ENCODE assay signal across 2 cellular contexts in the genomic region with DNA sequence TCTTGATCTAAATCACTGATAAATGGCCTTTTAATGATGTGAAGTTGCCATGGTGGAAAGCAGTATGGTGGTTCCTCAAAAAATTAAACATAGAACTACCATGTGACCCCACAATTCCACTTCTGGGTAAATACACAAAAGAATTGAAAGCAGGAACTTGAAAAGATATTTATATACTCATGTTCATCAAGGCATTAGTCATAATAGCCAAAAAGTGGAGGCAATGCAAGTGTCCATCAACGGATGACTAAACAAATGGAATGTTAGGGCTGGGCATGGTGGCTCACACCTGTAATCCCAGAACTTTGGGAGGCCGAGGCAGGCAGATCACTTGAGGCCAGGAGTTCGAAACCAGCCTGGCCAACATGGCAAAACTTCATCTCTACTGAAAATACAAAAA.
TF ChIP-seq lines count a peak whose summit lies in the region.

No MANE protein-coding gene starts in this region.

TF ChIP-seq in IMR-90, 13 proteins besides CTCF, POLR2A, EP300 and RAD21:
- TF ChIP-seq CEBPB (IDR thresholded peaks at IDR 0.05; ENCODE audit: low read depth, low read length) (no peak), NFE2L2 (IDR thresholded peaks at IDR 0.05; ENCODE audit: low read depth, low read length) (no peak), MAZ (IDR thresholded peaks at IDR 0.05; ENCODE audit: borderline replicate concordance, low read depth, low read length) (no peak), MXI1 (IDR thresholded peaks at IDR 0.05; ENCODE audit: borderline replicate concordance, low read depth, low read length) (no peak), FOS (IDR thresholded peaks at IDR 0.05; ENCODE audit: low read depth, low read length) (no peak), RCOR1 (IDR thresholded peaks at IDR 0.05; ENCODE audit: insufficient replicate concordance, low read length) (no peak), SMC3 (IDR thresholded peaks at IDR 0.05; ENCODE audit: low read depth, low read length) (no peak), CHD1 (IDR thresholded peaks at IDR 0.05; ENCODE audit: low read depth, low read length) (no peak), MAFK (IDR thresholded peaks at IDR 0.05; ENCODE audit: low read depth, low read length) (no peak), RFX5 (IDR thresholded peaks at IDR 0.05; ENCODE audit: low read depth, low read length) (no peak), BHLHE40 (IDR thresholded peaks at IDR 0.05; ENCODE audit: low read depth, low read length) (no peak)
- TF ChIP-seq, protein P1, sequence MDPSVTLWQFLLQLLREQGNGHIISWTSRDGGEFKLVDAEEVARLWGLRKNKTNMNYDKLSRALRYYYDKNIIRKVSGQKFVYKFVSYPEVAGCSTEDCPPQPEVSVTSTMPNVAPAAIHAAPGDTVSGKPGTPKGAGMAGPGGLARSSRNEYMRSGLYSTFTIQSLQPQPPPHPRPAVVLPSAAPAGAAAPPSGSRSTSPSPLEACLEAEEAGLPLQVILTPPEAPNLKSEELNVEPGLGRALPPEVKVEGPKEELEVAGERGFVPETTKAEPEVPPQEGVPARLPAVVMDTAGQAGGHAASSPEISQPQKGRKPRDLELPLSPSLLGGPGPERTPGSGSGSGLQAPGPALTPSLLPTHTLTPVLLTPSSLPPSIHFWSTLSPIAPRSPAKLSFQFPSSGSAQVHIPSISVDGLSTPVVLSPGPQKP (IDR thresholded peaks at IDR 0.05; ENCODE audit: borderline replicate concordance, low read depth, low read length), result no peak
- TF ChIP-seq, protein P2, sequence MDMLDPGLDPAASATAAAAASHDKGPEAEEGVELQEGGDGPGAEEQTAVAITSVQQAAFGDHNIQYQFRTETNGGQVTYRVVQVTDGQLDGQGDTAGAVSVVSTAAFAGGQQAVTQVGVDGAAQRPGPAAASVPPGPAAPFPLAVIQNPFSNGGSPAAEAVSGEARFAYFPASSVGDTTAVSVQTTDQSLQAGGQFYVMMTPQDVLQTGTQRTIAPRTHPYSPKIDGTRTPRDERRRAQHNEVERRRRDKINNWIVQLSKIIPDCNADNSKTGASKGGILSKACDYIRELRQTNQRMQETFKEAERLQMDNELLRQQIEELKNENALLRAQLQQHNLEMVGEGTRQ (IDR thresholded peaks at IDR 0.05; ENCODE audit: low read depth, low read length), result no peak
TF ChIP-seq in IMR-90: peak in this region for 0.

TF ChIP-seq in GM12891, 5 proteins besides CTCF, POLR2A, EP300 and RAD21:
- TF ChIP-seq POU2F2 (IDR thresholded peaks at IDR 0.05; ENCODE audit: low read depth, low read length) (no peak), PAX5 (IDR thresholded peaks at IDR 0.05; ENCODE audit: insufficient read depth, low read length, severe bottlenecking) (no peak), TAF1 (IDR thresholded peaks at IDR 0.05; ENCODE audit: low read depth, low read length) (no peak), SPI1 (IDR thresholded peaks at IDR 0.05; ENCODE audit: low read depth, low read length) (no peak), POLR2AphosphoS5 (IDR thresholded peaks at IDR 0.05; ENCODE audit: low read depth, low read length) (no peak)
